In genomic region chr21:39318091-39318959, GRCh38 we compare ENCODE assay signal across 19 cellular contexts. TPM values are rescaled to one million over a fixed set of nuclear protein-coding genes. Genes with fewer than 3 reads are reported as not detected.
DNase-seq lines count a peak whose midpoint lies in the region; ATAC-seq lines count a peak whose summit lies in the region.
"Had no signal": no experiment of that assay in that cellular context is flagged by ENCODE, and none has a peak within 500 bp of the region (broad histone marks: within the 10 kb centered on the region; RNA-seq: fewer than 3 reads in every experiment).

No MANE protein-coding gene starts in this region.

- H3K27ac ChIP-seq in CD8-positive, alpha-beta memory T cell (ENCODE audit: low read depth, low read length), result peak overlapping the region; percentile 48
- H3K27ac ChIP-seq in Karpas-422 (ENCODE audit: low read length) (peak overlapping the region; percentile 99), rectal smooth muscle tissue (ENCODE audit: low read depth, low read length) (peak overlapping the region; percentile 67)
- H3K27ac ChIP-seq in CD4-positive, alpha-beta memory T cell (ENCODE audit: low read depth, low read length), result no peak overlapping the region
- H3K27ac ChIP-seq: suprapubic skin had no signal

- H3K4me1 ChIP-seq in CD8-positive, alpha-beta memory T cell (ENCODE audit: insufficient read depth, low read length), result peaks cover 7% of the 10 kb centered on the region
- H3K4me1 ChIP-seq in Karpas-422 (ENCODE audit: low read length), result peaks cover 83% of the 10 kb centered on the region
- peaks cover 7% of the 10 kb centered on the region for H3K4me1 ChIP-seq in rectal smooth muscle tissue (ENCODE audit: control insufficient read depth, insufficient read depth, low read length)
- H3K4me1 ChIP-seq in CD4-positive, alpha-beta memory T cell (ENCODE audit: insufficient read depth, low read length), result peaks cover 18% of the 10 kb centered on the region

- H3K9me3 Mint-ChIP-seq in CD8-positive, alpha-beta memory T cell, result peaks cover 0 to 2% (median 0%) of the 10 kb centered on the region in 5 donors
- H3K9me3 Mint-ChIP-seq in dendritic cell treated with granulocyte-macrophage colony-stimulating factor and Interleukin-4, amounts not matched to agents 40 ng/mL and 50 ng/mL, for 4 days, result no peaks in the 10 kb centered on the region
- peaks cover 0 to 2% (median 0%) of the 10 kb centered on the region in 8 donors for H3K9me3 Mint-ChIP-seq in CD4-positive, alpha-beta memory T cell
- H3K9me3 Mint-ChIP-seq: activated CD4-positive, alpha-beta T cell treated with anti-CD3 and anti-CD28 coated beads, Interleukin-2, amount 10 ng/mL, durations not matched to agents 24 days and 14 days; activated naive CD4-positive, alpha-beta T cell treated with anti-CD3 and anti-CD28 coated beads, Interleukin-2, amount 10 ng/mL, durations not matched to agents 7 days and 5 days; GM23338; T-helper 1 cell treated with Interleukin-12 subunit alpha and Interleukin-12 subunit beta and Interleukin-4 antibody, amounts not matched to agents 30 μg/mL and 1 μg/mL, for 36 hours had no signal

- no peak for DNase-seq in CD8-positive, alpha-beta memory T cell
- DNase-seq in Karpas-422, result peak; percentile 92
- no peak for DNase-seq in CD4-positive, alpha-beta memory T cell
- no peak for DNase-seq in RPMI8226
- DNase-seq: activated CD4-positive, alpha-beta T cell treated with anti-CD3 and anti-CD28 coated beads, Interleukin-2, amount 10 ng/mL, durations not matched to agents 24 days and 14 days; activated naive CD4-positive, alpha-beta T cell treated with anti-CD3 and anti-CD28 coated beads, Interleukin-2, amount 10 ng/mL, durations not matched to agents 7 days and 5 days; CD4-positive, CD25-positive, alpha-beta regulatory T cell; MG63; NCI-H1436; NK-92 treated with Interleukin-12 subunit alpha and Interleukin-12 subunit beta, amount 100 ng/mL, for 24 hours; Peyer's patch; stimulated activated CD4-positive, alpha-beta T cell treated with anti-CD3 and anti-CD28 coated beads, Interleukin-2, amount 100 ng/mL, for 24 hours had no signal

- H3K4me1 Mint-ChIP-seq in CD8-positive, alpha-beta memory T cell, result peaks cover 13 to 19% (median 17%) of the 10 kb centered on the region in 3 donors
- H3K4me1 Mint-ChIP-seq in dendritic cell treated with granulocyte-macrophage colony-stimulating factor and Interleukin-4, amounts not matched to agents 40 ng/mL and 50 ng/mL, for 4 days (ENCODE audit: low read depth), result peaks cover 46% of the 10 kb centered on the region
- H3K4me1 Mint-ChIP-seq in CD4-positive, alpha-beta memory T cell, result peaks cover 16 to 24% (median 18%) of the 10 kb centered on the region in 4 donors

- POLR2A ChIA-PET in CD8-positive, alpha-beta memory T cell (lab: Charles Lee), result no interaction called here
- POLR2A ChIA-PET in CD4-positive, alpha-beta memory T cell (lab: Charles Lee; ENCODE audit: partially characterized antibody), result interaction anchor here (1.0 to 8.6 kb wide), 2 partner anchors 18 to 29 kb away, joined by 3 to 197 read pairs; partner anchors contain the start of gene HMGN1

- peaks cover 16% of the 10 kb centered on the region for H3K79me2 ChIP-seq in Karpas-422 (ENCODE audit: low read length)

- peaks cover 0 to 6% (median 0%) of the 10 kb centered on the region in 3 donors for H3K36me3 Mint-ChIP-seq in CD8-positive, alpha-beta memory T cell
- H3K36me3 Mint-ChIP-seq in dendritic cell treated with granulocyte-macrophage colony-stimulating factor and Interleukin-4, amounts not matched to agents 40 ng/mL and 50 ng/mL, for 4 days (ENCODE audit: low read depth), result peaks cover 12% of the 10 kb centered on the region
- peaks cover 0 to 7% of the 10 kb centered on the region in 2 donors for H3K36me3 Mint-ChIP-seq in CD4-positive, alpha-beta memory T cell
- H3K36me3 Mint-ChIP-seq: activated naive CD4-positive, alpha-beta T cell treated with anti-CD3 and anti-CD28 coated beads, Interleukin-2, amount 10 ng/mL, durations not matched to agents 7 days and 5 days; CD4-positive, CD25-positive, alpha-beta regulatory T cell had no signal

- no peaks in the 10 kb centered on the region for H3K27me3 ChIP-seq in CD8-positive, alpha-beta memory T cell (ENCODE audit: insufficient read depth, low read length, poor library complexity, severe bottlenecking)
- H3K27me3 ChIP-seq in Karpas-422 (ENCODE audit: low read length), result no peaks in the 10 kb centered on the region
- H3K27me3 ChIP-seq in rectal smooth muscle tissue (ENCODE audit: control insufficient read depth, insufficient read depth, low read length), result no peaks in the 10 kb centered on the region
- H3K27me3 ChIP-seq in CD4-positive, alpha-beta memory T cell (ENCODE audit: insufficient read depth, low read length), result no peaks in the 10 kb centered on the region
- H3K27me3 ChIP-seq: MG63, Peyer's patch, suprapubic skin had no signal

- no peaks in the 10 kb centered on the region for H3K36me3 ChIP-seq in CD8-positive, alpha-beta memory T cell (ENCODE audit: insufficient read depth, low read length)
- H3K36me3 ChIP-seq in Karpas-422 (ENCODE audit: insufficient read depth, low read length) (no peaks in the 10 kb centered on the region; the same call in 1 of the 2 replicates), rectal smooth muscle tissue (ENCODE audit: control insufficient read depth, insufficient read depth, low read length) (no peaks in the 10 kb centered on the region)
- H3K36me3 ChIP-seq in CD4-positive, alpha-beta memory T cell (ENCODE audit: insufficient read depth, low read length), result no peaks in the 10 kb centered on the region
- H3K36me3 ChIP-seq: MG63, Peyer's patch, suprapubic skin had no signal

- no peak for ATAC-seq in GM21619 (IDR thresholded peaks at IDR 0.05; ENCODE audit: unreplicated experiment)
- ATAC-seq: GM23338 had no signal

- H2AFZ ChIP-seq in Karpas-422 (ENCODE audit: low read length), result no peak overlapping the region
- H2AFZ ChIP-seq: GM23338 had no signal

- H3K9me2 ChIP-seq in Karpas-422 (replicated peaks; ENCODE audit: insufficient read depth, low read length), result no peaks in the 10 kb centered on the region

- peak overlapping the region in 1 of 8 donors; percentile 21 for H3K27ac Mint-ChIP-seq in CD8-positive, alpha-beta memory T cell
- peak overlapping the region; percentile 81 for H3K27ac Mint-ChIP-seq in dendritic cell treated with granulocyte-macrophage colony-stimulating factor and Interleukin-4, amounts not matched to agents 40 ng/mL and 50 ng/mL, for 4 days
- peak overlapping the region in 1 of 7 donors; percentile 37 for H3K27ac Mint-ChIP-seq in CD4-positive, alpha-beta memory T cell
- H3K27ac Mint-ChIP-seq: activated CD4-positive, alpha-beta T cell treated with anti-CD3 and anti-CD28 coated beads, Interleukin-2, amount 10 ng/mL, durations not matched to agents 24 days and 14 days; activated naive CD4-positive, alpha-beta T cell treated with anti-CD3 and anti-CD28 coated beads, Interleukin-2, amount 10 ng/mL, durations not matched to agents 7 days and 5 days; GM23338; T-helper 1 cell treated with Interleukin-12 subunit alpha and Interleukin-12 subunit beta and Interleukin-4 antibody, amounts not matched to agents 30 μg/mL and 1 μg/mL, for 36 hours had no signal

- intact Hi-C loops in dendritic cell treated with granulocyte-macrophage colony-stimulating factor and Interleukin-4, amounts not matched to agents 40 ng/mL and 50 ng/mL, for 4 days (cut with micrococcal nuclease), result loop anchor here (10.0 kb wide), 1 partner anchor 126 kb away; the partner anchor contains the start of gene LCA5L
- intact Hi-C loops in CD4-positive, alpha-beta memory T cell (cut with micrococcal nuclease), result loop anchor here (10.0 kb wide), 1 partner anchor 1954 kb away; the partner anchor contains the start of gene DYRK1A

- peak overlapping the region; percentile 79 for H3K4me2 ChIP-seq in Karpas-422 (ENCODE audit: low read depth, low read length, poor library complexity, severe bottlenecking)
- H3K4me2 ChIP-seq: GM23338 had no signal

- peak overlapping the region; percentile 69 for H3K9ac ChIP-seq in Karpas-422 (ENCODE audit: low read length)
- no peak overlapping the region for H3K9ac ChIP-seq in rectal smooth muscle tissue (ENCODE audit: low read length)

- CTCF ChIA-PET in CD8-positive, alpha-beta memory T cell (lab: Charles Lee), result no interaction called here
- CTCF ChIA-PET in CD4-positive, alpha-beta memory T cell (lab: Charles Lee; ENCODE audit: partially characterized antibody), result interaction anchor here (0.9 to 1.1 kb wide), 2 partner anchors 70 to 124 kb away, joined by 3 to 4 read pairs; no protein-coding TSS in a partner anchor

- no peaks in the 10 kb centered on the region for H4K20me1 ChIP-seq in Karpas-422 (ENCODE audit: insufficient read depth, low read depth, low read length)

- H3K4me3 ChIP-seq in CD8-positive, alpha-beta memory T cell (ENCODE audit: low read length), result no peak overlapping the region
- H3K4me3 ChIP-seq in Karpas-422 (ENCODE audit: low read length) (peak overlapping the region; percentile 53), rectal smooth muscle tissue (ENCODE audit: low read length) (no peak overlapping the region)
- H3K4me3 ChIP-seq in CD4-positive, alpha-beta memory T cell (ENCODE audit: low read length in 2 of 2), result no peak overlapping the region
- H3K4me3 ChIP-seq: GM23338, MG63, Peyer's patch, smooth muscle cell, suprapubic skin had no signal

- peak overlapping the region in 1 of 7 donors; percentile 26 for H3K4me3 Mint-ChIP-seq in CD8-positive, alpha-beta memory T cell
- no peak overlapping the region for H3K4me3 Mint-ChIP-seq in dendritic cell treated with granulocyte-macrophage colony-stimulating factor and Interleukin-4, amounts not matched to agents 40 ng/mL and 50 ng/mL, for 4 days
- H3K4me3 Mint-ChIP-seq in CD4-positive, alpha-beta memory T cell, result no peak overlapping the region
- H3K4me3 Mint-ChIP-seq: activated CD4-positive, alpha-beta T cell treated with anti-CD3 and anti-CD28 coated beads, Interleukin-2, amount 10 ng/mL, durations not matched to agents 24 days and 14 days; activated naive CD4-positive, alpha-beta T cell treated with anti-CD3 and anti-CD28 coated beads, Interleukin-2, amount 10 ng/mL, durations not matched to agents 7 days and 5 days; GM23338; T-helper 1 cell treated with Interleukin-12 subunit alpha and Interleukin-12 subunit beta and Interleukin-4 antibody, amounts not matched to agents 30 μg/mL and 1 μg/mL, for 36 hours had no signal

- H3K9me3 ChIP-seq in CD8-positive, alpha-beta memory T cell (ENCODE audit: low read length), result no peaks in the 10 kb centered on the region
- H3K9me3 ChIP-seq in Karpas-422 (ENCODE audit: low read length), result no peaks in the 10 kb centered on the region
- no peaks in the 10 kb centered on the region for H3K9me3 ChIP-seq in CD4-positive, alpha-beta memory T cell (ENCODE audit: control insufficient read depth in 1 of 2, low read length in 2 of 2)
- H3K9me3 ChIP-seq: MG63, Peyer's patch, suprapubic skin had no signal

- peaks cover 0 to 2% of the 10 kb centered on the region in 2 donors for H3K27me3 Mint-ChIP-seq in CD8-positive, alpha-beta memory T cell
- H3K27me3 Mint-ChIP-seq in dendritic cell treated with granulocyte-macrophage colony-stimulating factor and Interleukin-4, amounts not matched to agents 40 ng/mL and 50 ng/mL, for 4 days, result no peaks in the 10 kb centered on the region
- H3K27me3 Mint-ChIP-seq in CD4-positive, alpha-beta memory T cell, result no peaks in the 10 kb centered on the region

RNA-seq across cellular contexts. Expression of gene BRWD1, which starts 4.9 kb away (rescaled TPM):
- 10 to 100 TPM; 23.5 to 25.8 TPM for total RNA-seq in CD8-positive, alpha-beta memory T cell
- polyA plus RNA-seq in CD8-positive, alpha-beta memory T cell, result 37.3 TPM
- 78.1 and 141 TPM in 2 replicates for total RNA-seq in Karpas-422 (2014; rRNA removed; shearing (Covaris generic); ENCODE audit: low replicate concordance)
- 10 to 100 TPM; 92.9 to 99.0 TPM for total RNA-seq in CD4-positive, alpha-beta memory T cell
- polyA plus RNA-seq in CD4-positive, alpha-beta memory T cell, result 10 to 100 TPM; 32.7 to 39.2 TPM

RNA-seq across cellular contexts. Expression of gene HMGN1, which starts 30.6 kb away (rescaled TPM):
- total RNA-seq in CD8-positive, alpha-beta memory T cell, result 100 to 1,000 TPM; 420 to 421 TPM
- polyA plus RNA-seq in CD8-positive, alpha-beta memory T cell, result 201 TPM
- 430 and 561 TPM in 2 replicates for total RNA-seq in Karpas-422 (2014; rRNA removed; shearing (Covaris generic); ENCODE audit: low replicate concordance)
- total RNA-seq in CD4-positive, alpha-beta memory T cell, result 100 to 1,000 TPM; 230 to 241 TPM
- polyA plus RNA-seq in CD4-positive, alpha-beta memory T cell, result 100 to 1,000 TPM; 193 to 358 TPM
